ENCODE assay signal across 16 cellular contexts in the genomic region with DNA sequence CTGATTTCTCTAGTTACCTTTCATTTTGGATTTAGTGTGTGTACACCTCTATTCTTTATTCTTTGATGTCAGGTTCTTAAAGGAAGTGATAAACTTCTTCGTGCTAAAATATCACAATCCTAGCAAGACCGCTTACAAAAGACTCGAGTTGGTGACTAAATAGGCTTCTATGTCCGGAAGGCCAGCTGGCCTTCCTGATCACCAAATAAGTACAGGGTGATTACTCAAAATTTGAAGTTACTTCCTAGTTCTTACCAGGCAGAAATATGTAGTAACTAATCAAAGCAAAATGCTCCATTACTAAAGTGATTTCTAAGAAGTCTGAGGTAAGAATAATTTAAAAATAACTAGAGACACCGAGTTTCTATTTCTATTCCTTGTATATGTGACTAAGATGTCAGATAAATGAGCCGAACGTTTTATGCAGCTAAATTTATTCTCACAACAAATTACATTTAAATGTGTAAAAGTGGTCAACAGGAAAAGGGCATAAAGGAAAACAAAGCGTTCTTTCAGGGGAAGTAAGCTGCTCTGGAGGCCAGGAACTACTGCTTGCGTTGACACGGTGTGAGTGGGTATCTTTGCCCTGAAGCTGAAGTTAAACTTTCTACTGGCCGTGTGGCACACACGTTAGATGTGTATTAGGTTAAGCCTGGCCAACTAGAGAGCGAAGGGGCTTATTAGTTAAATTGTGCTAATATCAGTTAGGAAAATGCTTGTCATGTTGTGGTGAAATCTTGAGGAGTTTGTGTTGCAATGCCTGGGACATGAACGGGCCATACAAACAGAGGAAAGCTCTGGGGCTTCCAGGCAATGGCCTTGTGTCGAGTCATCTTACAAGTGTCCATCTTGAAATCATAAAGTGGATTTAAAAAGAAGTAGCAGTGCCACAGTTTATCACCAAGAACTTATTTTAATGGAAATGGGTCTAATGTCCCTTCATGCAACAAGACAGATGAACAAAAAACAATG.
DNase-seq lines count a peak whose midpoint lies in the region; ATAC-seq and TF ChIP-seq lines count a peak whose summit lies in the region.
"Had no signal": no experiment of that assay in that cellular context is flagged by ENCODE, and none has a peak within 500 bp of the region (broad histone marks: within the 10 kb centered on the region; RNA-seq: fewer than 3 reads in every experiment).

No MANE protein-coding gene starts in this region.

- DNase-seq in left ventricle myocardium superior (no peak), right atrium auricular region (ENCODE audit: low spot score) (no peak), NCI-H1930 (lab: John Stamatoyannopoulos, UW) (no peak)
- DNase-seq: activated CD8-positive, alpha-beta T cell treated with anti-CD3 and anti-CD28 coated beads, Interleukin-2, amount 10 ng/mL, durations not matched to agents 7 days and 5 days; activated naive CD4-positive, alpha-beta T cell; cortex of kidney; mesendoderm; NCI-H2107; T-helper 9 cell had no signal

- H3K27ac ChIP-seq in right atrium auricular region, result peak overlapping the region in 1 of 2 donors; percentile 11
- peak overlapping the region; percentile 28 for H3K27ac ChIP-seq in muscle layer of duodenum (ENCODE audit: low read length)
- H3K27ac ChIP-seq: A549 had no signal

- H3K27me3 ChIP-seq in right atrium auricular region (no peaks in the 10 kb centered on the region), muscle layer of duodenum (ENCODE audit: low read depth, low read length) (no peaks in the 10 kb centered on the region)

- H3K4me3 ChIP-seq in right atrium auricular region, result no peak overlapping the region
- H3K4me3 ChIP-seq in muscle layer of duodenum (ENCODE audit: low read depth in 1 of 2, low read length in 2 of 2), result no peak overlapping the region
- H3K4me3 ChIP-seq: A549, K562 had no signal

- no peaks in the 10 kb centered on the region for H3K36me3 Mint-ChIP-seq in dendritic cell treated with granulocyte-macrophage colony-stimulating factor and Interleukin-4, amounts not matched to agents 40 ng/mL and 50 ng/mL, for 4 days (ENCODE audit: low read depth)

- H3K27ac Mint-ChIP-seq in dendritic cell treated with granulocyte-macrophage colony-stimulating factor and Interleukin-4, amounts not matched to agents 40 ng/mL and 50 ng/mL, for 4 days, result peak overlapping the region; percentile 85
- H3K27ac Mint-ChIP-seq: activated CD8-positive, alpha-beta T cell treated with anti-CD3 and anti-CD28 coated beads, Interleukin-2, amount 10 ng/mL, durations not matched to agents 7 days and 5 days had no signal

- intact Hi-C loops in left ventricle myocardium superior (cut with micrococcal nuclease), result no loop called here
- intact Hi-C loops in dendritic cell treated with granulocyte-macrophage colony-stimulating factor and Interleukin-4, amounts not matched to agents 40 ng/mL and 50 ng/mL, for 4 days (cut with micrococcal nuclease), result no loop called here

- H3K9me3 Mint-ChIP-seq in dendritic cell treated with granulocyte-macrophage colony-stimulating factor and Interleukin-4, amounts not matched to agents 40 ng/mL and 50 ng/mL, for 4 days, result no peaks in the 10 kb centered on the region

- H3K36me3 ChIP-seq in right atrium auricular region, result peaks cover 28% of the 10 kb centered on the region
- H3K36me3 ChIP-seq in muscle layer of duodenum (ENCODE audit: control insufficient read depth in 1 of 2, insufficient read depth in 2 of 2, low read length in 2 of 2), result peaks cover 8 to 18% of the 10 kb centered on the region in 2 donors

- H3K9me3 ChIP-seq in right atrium auricular region, result no peaks in the 10 kb centered on the region
- H3K9me3 ChIP-seq in muscle layer of duodenum (ENCODE audit: control insufficient read depth in 1 of 2, low read length in 2 of 2), result no peaks in the 10 kb centered on the region
- H3K9me3 ChIP-seq: A549 had no signal

- no peak overlapping the region for H3K4me3 Mint-ChIP-seq in dendritic cell treated with granulocyte-macrophage colony-stimulating factor and Interleukin-4, amounts not matched to agents 40 ng/mL and 50 ng/mL, for 4 days
- H3K4me3 Mint-ChIP-seq: activated CD8-positive, alpha-beta T cell treated with anti-CD3 and anti-CD28 coated beads, Interleukin-2, amount 10 ng/mL, durations not matched to agents 7 days and 5 days had no signal

- peaks cover 41% of the 10 kb centered on the region for H3K4me1 Mint-ChIP-seq in dendritic cell treated with granulocyte-macrophage colony-stimulating factor and Interleukin-4, amounts not matched to agents 40 ng/mL and 50 ng/mL, for 4 days (ENCODE audit: low read depth)

- H3K27me3 Mint-ChIP-seq in dendritic cell treated with granulocyte-macrophage colony-stimulating factor and Interleukin-4, amounts not matched to agents 40 ng/mL and 50 ng/mL, for 4 days, result no peaks in the 10 kb centered on the region

- no peaks in the 10 kb centered on the region for H3K4me1 ChIP-seq in right atrium auricular region
- peaks cover 0 to 2% of the 10 kb centered on the region in 2 donors for H3K4me1 ChIP-seq in muscle layer of duodenum (ENCODE audit: control insufficient read depth in 1 of 2, insufficient read depth in 2 of 2, low read length in 2 of 2)
- H3K4me1 ChIP-seq: A549 had no signal

- TF ChIP-seq CTCF in right atrium auricular region (IDR thresholded peaks at IDR 0.05), result no peak

- ATAC-seq in left ventricle myocardium superior, result peak; percentile 29
- no peak for ATAC-seq in HG03196 (IDR thresholded peaks at IDR 0.05; ENCODE audit: unreplicated experiment)
- ATAC-seq in HG03432 (IDR thresholded peaks at IDR 0.05; ENCODE audit: unreplicated experiment), result no peak
- no peak for ATAC-seq in HG02763 (IDR thresholded peaks at IDR 0.05; ENCODE audit: unreplicated experiment)
- ATAC-seq: A549; activated CD8-positive, alpha-beta T cell treated with anti-CD3 and anti-CD28 coated beads, Interleukin-2, amount 10 ng/mL, durations not matched to agents 7 days and 5 days; K562 had no signal
